ENCODE assay signal across 3 cellular contexts in genomic region chr17:69168642-69169041, GRCh38. TPM values are rescaled to one million over a fixed set of nuclear protein-coding genes. Genes with fewer than 3 reads are reported as not detected.
"Had no signal": no experiment of that assay in that cellular context is flagged by ENCODE, and none has a peak within 500 bp of the region (broad histone marks: within the 10 kb centered on the region; RNA-seq: fewer than 3 reads in every experiment).

No MANE protein-coding gene starts in this region.

RNA-seq across cellular contexts. Expression of gene ABCA6, which starts 26.9 kb away (rescaled TPM):
- total RNA-seq: HT-29, HT1080 had no signal
- polyA plus RNA-seq: IMR-90 had no signal
